ENCODE assay signal across 7 cellular contexts in the genomic region with DNA sequence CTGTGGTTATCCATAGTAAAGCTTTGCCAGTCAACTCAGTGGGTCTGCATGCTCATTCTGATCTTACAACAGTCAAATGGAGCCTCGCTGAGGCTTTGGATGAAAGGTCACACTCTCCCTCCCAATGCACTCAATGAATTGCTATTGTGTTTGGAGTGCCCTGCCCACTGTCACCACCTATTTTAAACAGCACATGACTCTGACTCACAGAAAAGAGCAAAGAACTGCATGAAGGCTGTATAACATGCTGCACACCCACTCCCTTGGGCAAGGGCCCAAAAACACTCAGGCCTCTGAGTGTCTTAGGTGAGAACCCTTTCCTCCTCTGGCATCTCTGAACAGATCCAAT.
DNase-seq lines count a peak whose midpoint lies in the region; ATAC-seq and TF ChIP-seq lines count a peak whose summit lies in the region.

No MANE protein-coding gene starts in this region.

- no peak for TF ChIP-seq EP300 in ovary (IDR thresholded peaks at IDR 0.05)

- no peak for TF ChIP-seq CTCF in fibroblast of mammary gland (conservative IDR thresholded peaks at IDR 0.05; ENCODE audit: control insufficient read depth, insufficient read depth, low read depth, low read length)
- no peak for TF ChIP-seq CTCF in ovary (IDR thresholded peaks at IDR 0.05)

- peak; percentile 62 for ATAC-seq in GM21723 (IDR thresholded peaks at IDR 0.05; ENCODE audit: unreplicated experiment)

- H3K4me1 ChIP-seq in skeletal muscle satellite cell (ENCODE audit: control insufficient read depth, insufficient read depth, low read length) = peaks cover 40% of the 10 kb centered on the region
- no peaks in the 10 kb centered on the region for H3K4me1 ChIP-seq in ovary (ENCODE audit: insufficient read depth)

- DNase-seq in M059J (ENCODE audit: low read depth) (peak; percentile 73), fibroblast of mammary gland (ENCODE audit: low read depth) (peak; percentile 97), HK-2 (ENCODE audit: unreplicated experiment) (no peak), ovary (no peak)
- DNase-seq in activated CD8-positive, alpha-beta memory T cell treated with anti-CD3 and anti-CD28 coated beads, Interleukin-2, amount 50 U/mL, for 4 hours = no peak

- no peaks in the 10 kb centered on the region for H3K9me3 ChIP-seq in skeletal muscle satellite cell (replicated peaks; ENCODE audit: low read length)
- no peaks in the 10 kb centered on the region for H3K9me3 ChIP-seq in ovary

- WGBS in ovary, 3 donors = 72 to 81% (median 80%) methylated on average over 1 of the region's 1 CpG

- H3K27me3 ChIP-seq in skeletal muscle satellite cell (ENCODE audit: control insufficient read depth, insufficient read depth, low read length) (no peaks in the 10 kb centered on the region), ovary (no peaks in the 10 kb centered on the region)

- intact Hi-C loops in ovary (cut with DNase I) = no loop called here

- no peaks in the 10 kb centered on the region for H3K36me3 ChIP-seq in skeletal muscle satellite cell (ENCODE audit: insufficient read depth, low read length)
- no peaks in the 10 kb centered on the region for H3K36me3 ChIP-seq in ovary

- no peak for TF ChIP-seq POLR2A in ovary (IDR thresholded peaks at IDR 0.05)

- H3K4me3 ChIP-seq in fibroblast of mammary gland (ENCODE audit: control insufficient read depth, low read depth, low read length) (no peak overlapping the region), skeletal muscle satellite cell (ENCODE audit: low read length) (peak overlapping the region; percentile 4), ovary (no peak overlapping the region)

- H3K27ac ChIP-seq in ovary = no peak overlapping the region

- H3K4me2 ChIP-seq in skeletal muscle satellite cell (ENCODE audit: low read length) = peak overlapping the region; percentile 37

- H3K9ac ChIP-seq in skeletal muscle satellite cell (ENCODE audit: low read depth, low read length) = no peak overlapping the region

Comparison
In these comparisons a context has a peak if more than half of its experiments do, and no peak if none do; other contexts are left out.
1. DNase-seq: peak in M059J (single experiment) and fibroblast of mammary gland (single experiment); none in HK-2 (single experiment), ovary (0 of 5) and activated CD8-positive, alpha-beta memory T cell treated with anti-CD3 and anti-CD28 coated beads, Interleukin-2, amount 50 U/mL, for 4 hours (single experiment).